ENCODE assay signal across 14 cellular contexts in the genomic region with DNA sequence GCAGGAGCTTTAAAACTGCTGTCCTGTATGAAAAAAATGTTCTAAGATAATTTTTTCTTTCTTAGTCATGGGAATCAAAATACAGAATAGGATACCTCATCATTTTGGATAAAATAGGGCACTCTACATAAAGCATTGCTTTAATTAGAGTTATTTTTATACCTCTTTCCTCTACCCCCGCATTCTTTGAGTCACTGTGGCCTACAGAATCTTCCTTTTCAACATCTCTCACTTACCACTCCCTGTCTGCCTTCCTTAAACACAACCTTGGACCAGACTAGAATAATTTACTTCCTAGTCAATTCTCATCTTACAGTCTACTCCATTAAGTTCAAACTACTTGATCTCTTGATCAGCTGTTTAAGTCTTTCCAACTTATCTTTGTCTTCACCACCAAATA.
"Had no signal": no experiment of that assay in that cellular context is flagged by ENCODE, and none has a peak within 500 bp of the region (broad histone marks: within the 10 kb centered on the region; RNA-seq: fewer than 3 reads in every experiment).

No MANE protein-coding gene starts in this region.

- H3K27me3 Mint-ChIP-seq: stimulated activated memory B cell treated with anti-CD40 and anti-IgM and Interleukin-4, amounts not matched to agents 10 μg/mL and 1 μg/mL and 100 μg/mL, for 72 hours had no signal

- H3K36me3 Mint-ChIP-seq: naive thymus-derived CD4-positive, alpha-beta T cell; stimulated activated memory B cell treated with anti-CD40 and anti-IgM and Interleukin-4, amounts not matched to agents 10 μg/mL and 1 μg/mL and 100 μg/mL, for 72 hours had no signal

- H3K27ac Mint-ChIP-seq: endodermal cell; naive thymus-derived CD4-positive, alpha-beta T cell; stimulated activated memory B cell treated with anti-CD40 and anti-IgM and Interleukin-4, amounts not matched to agents 10 μg/mL and 1 μg/mL and 100 μg/mL, for 72 hours; T-helper 2 cell treated with Interferon-gamma antibody and Interleukin-4, amounts not matched to agents 5 μg/mL and 100 μg/mL, for 36 hours had no signal

- H3K9me3 Mint-ChIP-seq: endodermal cell; stimulated activated memory B cell treated with anti-CD40 and anti-IgM and Interleukin-4, amounts not matched to agents 10 μg/mL and 1 μg/mL and 100 μg/mL, for 72 hours; T-helper 2 cell treated with Interferon-gamma antibody and Interleukin-4, amounts not matched to agents 5 μg/mL and 100 μg/mL, for 36 hours had no signal

- H3K9me3 ChIP-seq: left lung, thyroid gland had no signal

- H3K4me1 Mint-ChIP-seq: naive thymus-derived CD4-positive, alpha-beta T cell; stimulated activated memory B cell treated with anti-CD40 and anti-IgM and Interleukin-4, amounts not matched to agents 10 μg/mL and 1 μg/mL and 100 μg/mL, for 72 hours had no signal

- H3K4me3 Mint-ChIP-seq: endodermal cell; naive thymus-derived CD4-positive, alpha-beta T cell; stimulated activated memory B cell treated with anti-CD40 and anti-IgM and Interleukin-4, amounts not matched to agents 10 μg/mL and 1 μg/mL and 100 μg/mL, for 72 hours; T-helper 2 cell treated with Interferon-gamma antibody and Interleukin-4, amounts not matched to agents 5 μg/mL and 100 μg/mL, for 36 hours had no signal

- H3K36me3 ChIP-seq: left lung, thyroid gland had no signal

- DNase-seq: activated naive CD4-positive, alpha-beta T cell; activated T-cell treated with anti-CD3 and anti-CD28 coated beads for 4 hours; aorta; endodermal cell; left lung; mammary epithelial cell; naive thymus-derived CD4-positive, alpha-beta T cell; retina; stimulated activated CD4-positive, alpha-beta T cell treated with anti-CD3 and anti-CD28 coated beads, Interleukin-2, amount 100 ng/mL, for 48 hours; thyroid gland had no signal

- H2AFZ ChIP-seq: parathyroid adenoma had no signal

- H3K4me3 ChIP-seq: left lung, thyroid gland had no signal

- H3K79me2 ChIP-seq: parathyroid adenoma had no signal

- H3K4me1 ChIP-seq: left lung, parathyroid adenoma, thyroid gland had no signal

- H3K27ac ChIP-seq: left lung, parathyroid adenoma, thyroid gland had no signal

- ATAC-seq: activated CD4-positive, CD25-positive, alpha-beta regulatory T cell treated with anti-CD3 and anti-CD28 coated beads, Interleukin-2, amount 50 U/mL, for 24 hours; left lung; naive thymus-derived CD4-positive, alpha-beta T cell; stimulated activated memory B cell treated with anti-CD40 and anti-IgM and Interleukin-4, amounts not matched to agents 10 μg/mL and 1 μg/mL and 100 μg/mL, for 72 hours had no signal
